Comparison of ENCODE assay signal across 10 cellular contexts in genomic region chr5:81302596-81302995, GRCh38. TPM values are rescaled to one million over a fixed set of nuclear protein-coding genes. Genes with fewer than 3 reads are reported as not detected.
DNase-seq lines count a peak whose midpoint lies in the region; ATAC-seq lines count a peak whose summit lies in the region.
"Had no signal": no experiment of that assay in that cellular context is flagged by ENCODE, and none has a peak within 500 bp of the region (broad histone marks: within the 10 kb centered on the region; RNA-seq: fewer than 3 reads in every experiment).

No MANE protein-coding gene starts in this region.

- H3K4me3 Mint-ChIP-seq in activated CD4-positive, alpha-beta T cell treated with anti-CD3 and anti-CD28 coated beads for 36 hours: peak overlapping the region; percentile 86
- peak overlapping the region; percentile 86 for H3K4me3 Mint-ChIP-seq in activated CD4-positive, alpha-beta memory T cell treated with anti-CD3 and anti-CD28 coated beads, Interleukin-2, amount 10 ng/mL, durations not matched to agents 7 days and 5 days
- peak overlapping the region; percentile 93 to 95 for H3K4me3 Mint-ChIP-seq in stimulated activated naive CD8-positive, alpha-beta T cell treated with anti-CD3 and anti-CD28 coated beads, Interleukin-15, amount 100 ng/mL, for 72 hours

- peaks cover 50% of the 10 kb centered on the region for H3K4me1 Mint-ChIP-seq in activated CD4-positive, alpha-beta T cell treated with anti-CD3 and anti-CD28 coated beads for 36 hours
- H3K4me1 Mint-ChIP-seq in activated CD4-positive, alpha-beta memory T cell treated with anti-CD3 and anti-CD28 coated beads, Interleukin-2, amount 10 ng/mL, durations not matched to agents 7 days and 5 days: peaks cover 52% of the 10 kb centered on the region
- H3K4me1 Mint-ChIP-seq in stimulated activated naive CD8-positive, alpha-beta T cell treated with anti-CD3 and anti-CD28 coated beads, Interleukin-15, amount 100 ng/mL, for 72 hours: peaks cover 41% of the 10 kb centered on the region

- H3K36me3 ChIP-seq in iPS-18a (ENCODE audit: control insufficient read depth, low read depth, low read length): peaks cover 7% of the 10 kb centered on the region
- H3K36me3 ChIP-seq: thyroid gland had no signal

- peaks cover 4% of the 10 kb centered on the region for H3K4me1 ChIP-seq in iPS-18a (ENCODE audit: control insufficient read depth, low read depth, low read length)

- no peaks in the 10 kb centered on the region for H3K9me3 ChIP-seq in iPS-18a (ENCODE audit: control insufficient read depth, low read depth, low read length)
- H3K9me3 ChIP-seq: thyroid gland had no signal

- H3K27ac ChIP-seq in iPS-18a (ENCODE audit: low read length): no peak overlapping the region

- peak overlapping the region; percentile 92 for H3K9ac ChIP-seq in iPS-18a (ENCODE audit: low read length)

- H3K9me3 Mint-ChIP-seq in activated CD4-positive, alpha-beta T cell treated with anti-CD3 and anti-CD28 coated beads for 36 hours (ENCODE audit: low read depth): no peaks in the 10 kb centered on the region
- no peaks in the 10 kb centered on the region for H3K9me3 Mint-ChIP-seq in activated CD4-positive, alpha-beta memory T cell treated with anti-CD3 and anti-CD28 coated beads, Interleukin-2, amount 10 ng/mL, durations not matched to agents 7 days and 5 days
- H3K9me3 Mint-ChIP-seq in stimulated activated naive CD8-positive, alpha-beta T cell treated with anti-CD3 and anti-CD28 coated beads, Interleukin-15, amount 100 ng/mL, for 72 hours: no peaks in the 10 kb centered on the region

- no peak for DNase-seq in activated CD4-positive, alpha-beta T cell treated with anti-CD3 and anti-CD28 coated beads for 36 hours
- no peak for DNase-seq in activated CD4-positive, alpha-beta T cell treated with anti-CD3 and anti-CD28 coated beads for 48 hours
- DNase-seq in activated CD4-positive, alpha-beta memory T cell treated with anti-CD3 and anti-CD28 coated beads, Interleukin-2, amount 10 ng/mL, durations not matched to agents 7 days and 5 days: no peak
- DNase-seq in stimulated activated naive CD8-positive, alpha-beta T cell treated with anti-CD3 and anti-CD28 coated beads, Interleukin-15, amount 100 ng/mL, for 72 hours: no peak
- DNase-seq in COLO668 (lab: John Stamatoyannopoulos, UW; ENCODE audit: unreplicated experiment): no peak
- DNase-seq: NCI-H1092 had no signal

- ATAC-seq in activated CD4-positive, alpha-beta T cell treated with anti-CD3 and anti-CD28 coated beads for 36 hours: no peak
- ATAC-seq in stimulated activated naive CD8-positive, alpha-beta T cell treated with anti-CD3 and anti-CD28 coated beads, Interleukin-15, amount 100 ng/mL, for 72 hours: no peak
- ATAC-seq in HG02870 (IDR thresholded peaks at IDR 0.05; ENCODE audit: unreplicated experiment) (no peak), GM21723 (IDR thresholded peaks at IDR 0.05; ENCODE audit: unreplicated experiment) (no peak)

- no peaks in the 10 kb centered on the region for H3K27me3 Mint-ChIP-seq in activated CD4-positive, alpha-beta T cell treated with anti-CD3 and anti-CD28 coated beads for 36 hours
- no peaks in the 10 kb centered on the region for H3K27me3 Mint-ChIP-seq in activated CD4-positive, alpha-beta memory T cell treated with anti-CD3 and anti-CD28 coated beads, Interleukin-2, amount 10 ng/mL, durations not matched to agents 7 days and 5 days
- H3K27me3 Mint-ChIP-seq in stimulated activated naive CD8-positive, alpha-beta T cell treated with anti-CD3 and anti-CD28 coated beads, Interleukin-15, amount 100 ng/mL, for 72 hours: no peaks in the 10 kb centered on the region

- no peaks in the 10 kb centered on the region for H3K27me3 ChIP-seq in iPS-18a (ENCODE audit: control insufficient read depth, insufficient read depth, low read length)
- H3K27me3 ChIP-seq: thyroid gland had no signal

- H3K36me3 Mint-ChIP-seq in activated CD4-positive, alpha-beta T cell treated with anti-CD3 and anti-CD28 coated beads for 36 hours (ENCODE audit: low read depth): peaks cover 15% of the 10 kb centered on the region
- H3K36me3 Mint-ChIP-seq in activated CD4-positive, alpha-beta memory T cell treated with anti-CD3 and anti-CD28 coated beads, Interleukin-2, amount 10 ng/mL, durations not matched to agents 7 days and 5 days (ENCODE audit: low read depth): peaks cover 15% of the 10 kb centered on the region

- no peak overlapping the region for H3K27ac Mint-ChIP-seq in activated CD4-positive, alpha-beta T cell treated with anti-CD3 and anti-CD28 coated beads for 36 hours
- no peak overlapping the region for H3K27ac Mint-ChIP-seq in activated CD4-positive, alpha-beta memory T cell treated with anti-CD3 and anti-CD28 coated beads, Interleukin-2, amount 10 ng/mL, durations not matched to agents 7 days and 5 days
- peak overlapping the region in 1 of 2 donors; percentile 96 for H3K27ac Mint-ChIP-seq in stimulated activated naive CD8-positive, alpha-beta T cell treated with anti-CD3 and anti-CD28 coated beads, Interleukin-15, amount 100 ng/mL, for 72 hours

- CTCF ChIA-PET in activated CD4-positive, alpha-beta T cell treated with anti-CD3 and anti-CD28 coated beads for 36 hours (lab: Charles Lee): interaction anchor here (0.6 to 1.4 kb wide), 5 partner anchors 11 to 77 kb away, joined by 3 to 5 read pairs (median 4); no protein-coding TSS in a partner anchor
- CTCF ChIA-PET in activated CD4-positive, alpha-beta memory T cell treated with anti-CD3 and anti-CD28 coated beads, Interleukin-2, amount 10 ng/mL, durations not matched to agents 7 days and 5 days (lab: Charles Lee): interaction anchor here (1.0 to 2.0 kb wide), 5 partner anchors 7 to 647 kb away, joined by 3 to 5 read pairs (median 3); no protein-coding TSS in a partner anchor

- POLR2A ChIA-PET in activated CD4-positive, alpha-beta T cell treated with anti-CD3 and anti-CD28 coated beads for 36 hours (lab: Charles Lee): no interaction called here
- POLR2A ChIA-PET in activated CD4-positive, alpha-beta memory T cell treated with anti-CD3 and anti-CD28 coated beads, Interleukin-2, amount 10 ng/mL, durations not matched to agents 7 days and 5 days (lab: Charles Lee): interaction anchor here (0.7 to 2.9 kb wide), 7 partner anchors 8 to 975 kb away, joined by 3 to 23 read pairs (median 4); partner anchors contain the start of gene RPS23

- intact Hi-C loops in activated CD4-positive, alpha-beta T cell treated with anti-CD3 and anti-CD28 coated beads for 36 hours (cut with DNase I, micrococcal nuclease): loop anchor here (5.0 to 10.0 kb wide), 8 partner anchors 105 to 865 kb away; partner anchors contain the start of genes ATG10 (in 2 of the 2) and RASGRF2 (in 1 of the 2)

- peak overlapping the region; percentile 98 for H3K4me3 ChIP-seq in iPS-18a (ENCODE audit: low read length)

RNA-seq across cellular contexts. Expression of gene ZCCHC9, which starts 1.2 kb away (rescaled TPM):
- total RNA-seq in activated CD4-positive, alpha-beta T cell treated with anti-CD3 and anti-CD28 coated beads for 36 hours: 10 to 100 TPM; 44.3 to 45.5 TPM
- total RNA-seq in activated CD4-positive, alpha-beta memory T cell treated with anti-CD3 and anti-CD28 coated beads, Interleukin-2, amount 10 ng/mL, durations not matched to agents 7 days and 5 days: 10 to 100 TPM; 41.3 to 43.2 TPM
